Comparison of ENCODE assay signal across 20 cellular contexts in genomic region chr18:7885763-7886295, GRCh38.
A peak's percentile ranks its signal among the peaks of the same experiment; 100 is the strongest.
DNase-seq lines count a peak whose midpoint lies in the region; ATAC-seq, FAIRE-seq and TF ChIP-seq lines count a peak whose summit lies in the region.
"Had no signal": no experiment of that assay in that cellular context is flagged by ENCODE, and none has a peak within 500 bp of the region (broad histone marks: within the 10 kb centered on the region; RNA-seq: fewer than 3 reads in every experiment).

No MANE protein-coding gene starts in this region.

- H3K9me3 ChIP-seq in endodermal cell (ENCODE audit: control insufficient read depth, low read length), result no peaks in the 10 kb centered on the region
- no peaks in the 10 kb centered on the region for H3K9me3 ChIP-seq in smooth muscle cell (replicated peaks; ENCODE audit: low read depth)
- H3K9me3 ChIP-seq in neuronal stem cell (replicated peaks in 1 of 2; ENCODE audit: control insufficient read depth in 2 of 2, insufficient read depth in 1 of 2, low read depth in 1 of 2, low read length in 2 of 2), result no peaks in the 10 kb centered on the region
- H3K9me3 ChIP-seq in pancreas, result no peaks in the 10 kb centered on the region

- H2BK120ac ChIP-seq in neuronal stem cell (ENCODE audit: low read depth, low read length), result no peak overlapping the region

- H3K4me1 Mint-ChIP-seq in endodermal cell, result peaks cover 23% of the 10 kb centered on the region
- H3K4me1 Mint-ChIP-seq: B cell had no signal

- in situ Hi-C loops in SK-MEL-5 (cut with HindIII; ENCODE audit: low pct_unique_long_range_greater_than_20kb, low sequenced_read_pairs), result no loop called here

- H3K36me3 Mint-ChIP-seq in endodermal cell (ENCODE audit: low read depth), result peaks cover 6% of the 10 kb centered on the region
- H3K36me3 Mint-ChIP-seq: CD4-positive, alpha-beta memory T cell had no signal

- no peaks in the 10 kb centered on the region for H3K27me3 Mint-ChIP-seq in endodermal cell (ENCODE audit: insufficient read depth)
- H3K27me3 Mint-ChIP-seq: B cell; CD4-positive, alpha-beta memory T cell had no signal

- H3K4me2 ChIP-seq in smooth muscle cell, result peak overlapping the region; percentile 50
- no peak overlapping the region for H3K4me2 ChIP-seq in neuronal stem cell (ENCODE audit: insufficient read depth, low read length, poor library complexity, severe bottlenecking)

- peaks cover 6% of the 10 kb centered on the region for H3K79me2 ChIP-seq in smooth muscle cell (ENCODE audit: low read depth)

- H2BK5ac ChIP-seq in neuronal stem cell (ENCODE audit: low read length), result no peak overlapping the region

- no peak overlapping the region for H3K23ac ChIP-seq in neuronal stem cell (ENCODE audit: low read depth, low read length, poor library complexity)

- no peak overlapping the region for H3K14ac ChIP-seq in neuronal stem cell (ENCODE audit: low read length)

- no peak overlapping the region for H2BK15ac ChIP-seq in neuronal stem cell (ENCODE audit: low read length)

- H3K27me3 ChIP-seq in endodermal cell (ENCODE audit: control insufficient read depth, insufficient read depth, low read length, poor library complexity, severe bottlenecking), result no peaks in the 10 kb centered on the region
- H3K27me3 ChIP-seq in smooth muscle cell (ENCODE audit: low read depth), result no peaks in the 10 kb centered on the region
- no peaks in the 10 kb centered on the region for H3K27me3 ChIP-seq in neuronal stem cell (ENCODE audit: control insufficient read depth in 3 of 3, insufficient read depth in 3 of 3, low read depth in 1 of 3, low read length in 3 of 3)
- H3K27me3 ChIP-seq in pancreas, result no peaks in the 10 kb centered on the region

- H2AK5ac ChIP-seq in neuronal stem cell (ENCODE audit: low read depth, low read length), result no peak overlapping the region

- intact Hi-C loops in pancreas (cut with DNase I), result no loop called here

- H3K36me3 ChIP-seq in endodermal cell (ENCODE audit: control insufficient read depth, insufficient read depth, low read length), result peaks cover 12% of the 10 kb centered on the region
- no peaks in the 10 kb centered on the region for H3K36me3 ChIP-seq in smooth muscle cell (ENCODE audit: low read depth)
- no peaks in the 10 kb centered on the region for H3K36me3 ChIP-seq in neuronal stem cell (replicated peaks in 1 of 2; ENCODE audit: control insufficient read depth in 2 of 2, insufficient read depth in 2 of 2, low read length in 2 of 2)
- no peaks in the 10 kb centered on the region for H3K36me3 ChIP-seq in pancreas

- H3K4me3 Mint-ChIP-seq in endodermal cell, result no peak overlapping the region
- H3K4me3 Mint-ChIP-seq: B cell; CD4-positive, alpha-beta memory T cell had no signal

- no peak overlapping the region for H3K18ac ChIP-seq in neuronal stem cell (ENCODE audit: low read length)

- no peaks in the 10 kb centered on the region for H3K9me3 Mint-ChIP-seq in endodermal cell

- H3K79me1 ChIP-seq in neuronal stem cell (ENCODE audit: low read depth, low read length), result no peaks in the 10 kb centered on the region

- H2AFZ ChIP-seq in smooth muscle cell (ENCODE audit: low read depth), result no peak overlapping the region
- H2AFZ ChIP-seq in neuronal stem cell (ENCODE audit: low read length), result no peak overlapping the region

- no peak for TF ChIP-seq CTCF in endodermal cell (conservative IDR thresholded peaks at IDR 0.05)
- no peak for TF ChIP-seq CTCF in smooth muscle cell (IDR thresholded peaks at IDR 0.05; ENCODE audit: borderline replicate concordance, insufficient read depth, poor library complexity, severe bottlenecking)
- no peak for TF ChIP-seq CTCF in pancreas (IDR thresholded peaks at IDR 0.05)

- 88 to 94% methylated on average over 5 of the region's 5 CpGs for WGBS in endodermal cell (ENCODE audit: insufficient coverage in 1 of 2, insufficient read length in 1 of 2), 2 experiments
- WGBS in smooth muscle cell (ENCODE audit: low lambda C conversion rate), result 53% methylated on average over 5 of the region's 5 CpGs
- WGBS in neuronal stem cell (ENCODE audit: extremely low coverage in 2 of 2, insufficient read length in 2 of 2, insufficient replicate concordance in 1 of 2), 2 donors, result no CpG with 5 or more reads among the region's 5 CpGs
- WGBS in pancreas, 2 donors, result 88 to 90% methylated on average over 5 of the region's 5 CpGs

- no peak for FAIRE-seq in pancreas (lab: Jason Lieb, UNC)
- FAIRE-seq: GM12892, GM18507 had no signal

- no peak overlapping the region for H3K9ac ChIP-seq in endodermal cell (ENCODE audit: extremely low read depth, low read length, poor library complexity, severe bottlenecking)
- no peak overlapping the region for H3K9ac ChIP-seq in smooth muscle cell (ENCODE audit: low read depth)
- no peak overlapping the region for H3K9ac ChIP-seq in neuronal stem cell (ENCODE audit: low read depth, low read length, poor library complexity)

- H3K4ac ChIP-seq in neuronal stem cell (ENCODE audit: low read length), result no peak overlapping the region

- H2BK12ac ChIP-seq in neuronal stem cell (ENCODE audit: low read length), result no peak overlapping the region

- H4K91ac ChIP-seq in neuronal stem cell (ENCODE audit: low read depth, low read length, poor library complexity), result no peak overlapping the region

- H3K4me3 ChIP-seq in endodermal cell (ENCODE audit: low read length), result peak overlapping the region; percentile 21
- H3K4me3 ChIP-seq in smooth muscle cell, result no peak overlapping the region
- no peak overlapping the region for H3K4me3 ChIP-seq in neuronal stem cell (ENCODE audit: low read length in 2 of 2)
- H3K4me3 ChIP-seq in pancreas, result no peak overlapping the region

- H3K27ac Mint-ChIP-seq in endodermal cell, result no peak overlapping the region
- H3K27ac Mint-ChIP-seq: B cell; CD4-positive, alpha-beta memory T cell had no signal

- no peaks in the 10 kb centered on the region for H3F3A ChIP-seq in smooth muscle cell (ENCODE audit: low read depth)

- ATAC-seq in HG02571 (IDR thresholded peaks at IDR 0.05; ENCODE audit: unreplicated experiment) (no peak), pancreas (no peak)
- ATAC-seq: SK-N-SH treated with all-trans-retinoic acid at 6 μM for 48 hours had no signal

- H3K27ac ChIP-seq in endodermal cell (ENCODE audit: low read depth, low read length) (no peak overlapping the region), smooth muscle cell (ENCODE audit: low read depth) (peak overlapping the region; percentile 39), neuronal stem cell (replicated peaks; ENCODE audit: low read length) (no peak overlapping the region), pancreas (no peak overlapping the region)
- H3K27ac ChIP-seq: 22Rv1 had no signal

- DNase-seq in NCI-H2171 treated with DMSO at 0.1 percent for 48 hours (lab: John Stamatoyannopoulos, UW), result peak; percentile 44
- no peak for DNase-seq in NCI-H2171 (lab: John Stamatoyannopoulos, UW)
- DNase-seq in SK-MEL-5 (ENCODE audit: low read depth, low spot score), result peak; percentile 81
- no peak for DNase-seq in endodermal cell
- no peak for DNase-seq in smooth muscle cell (lab: John Stamatoyannopoulos, UW; ENCODE audit: unreplicated experiment)
- no peak for DNase-seq in neuronal stem cell (ENCODE audit: low spot score)
- DNase-seq in pancreas, result no peak
- DNase-seq: CD4-positive, alpha-beta memory T cell; EL; NCI-H1417 treated with DMSO at 0.1 percent for 48 hours; NCI-H187 treated with DMSO at 0.1 percent for 48 hours; NCI-H748 treated with DMSO at 0.1 percent for 48 hours; NK-92 treated with Interleukin-12 subunit alpha and Interleukin-12 subunit beta, amount 100 ng/mL, for 24 hours; SHP77 treated with DMSO at 0.1 percent for 48 hours had no signal

- peaks cover 24% of the 10 kb centered on the region for H4K20me1 ChIP-seq in smooth muscle cell (ENCODE audit: low read depth)

- no peak overlapping the region for H4K8ac ChIP-seq in neuronal stem cell (ENCODE audit: low read depth, low read length)

- H3K4me1 ChIP-seq in endodermal cell (ENCODE audit: control insufficient read depth, insufficient read depth, low read length), result peaks cover 19% of the 10 kb centered on the region
- H3K4me1 ChIP-seq in smooth muscle cell (ENCODE audit: low read depth), result no peaks in the 10 kb centered on the region
- peaks cover 2 to 3% of the 10 kb centered on the region in 2 donors for H3K4me1 ChIP-seq in neuronal stem cell (ENCODE audit: control insufficient read depth in 2 of 2, insufficient read depth in 1 of 2, low read depth in 1 of 2, low read length in 2 of 2)
- H3K4me1 ChIP-seq in pancreas, result no peaks in the 10 kb centered on the region

Comparison
In these comparisons a context has a peak if more than half of its experiments do, and no peak if none do; other contexts are left out.
1. DNase-seq: peak in NCI-H2171 treated with DMSO at 0.1 percent for 48 hours (single experiment) and SK-MEL-5 (single experiment); none in NCI-H2171 (single experiment), endodermal cell (single experiment), smooth muscle cell (single experiment), neuronal stem cell (single experiment) and pancreas (0 of 6).